ENCODE assay signal across 8 cellular contexts in the genomic region with DNA sequence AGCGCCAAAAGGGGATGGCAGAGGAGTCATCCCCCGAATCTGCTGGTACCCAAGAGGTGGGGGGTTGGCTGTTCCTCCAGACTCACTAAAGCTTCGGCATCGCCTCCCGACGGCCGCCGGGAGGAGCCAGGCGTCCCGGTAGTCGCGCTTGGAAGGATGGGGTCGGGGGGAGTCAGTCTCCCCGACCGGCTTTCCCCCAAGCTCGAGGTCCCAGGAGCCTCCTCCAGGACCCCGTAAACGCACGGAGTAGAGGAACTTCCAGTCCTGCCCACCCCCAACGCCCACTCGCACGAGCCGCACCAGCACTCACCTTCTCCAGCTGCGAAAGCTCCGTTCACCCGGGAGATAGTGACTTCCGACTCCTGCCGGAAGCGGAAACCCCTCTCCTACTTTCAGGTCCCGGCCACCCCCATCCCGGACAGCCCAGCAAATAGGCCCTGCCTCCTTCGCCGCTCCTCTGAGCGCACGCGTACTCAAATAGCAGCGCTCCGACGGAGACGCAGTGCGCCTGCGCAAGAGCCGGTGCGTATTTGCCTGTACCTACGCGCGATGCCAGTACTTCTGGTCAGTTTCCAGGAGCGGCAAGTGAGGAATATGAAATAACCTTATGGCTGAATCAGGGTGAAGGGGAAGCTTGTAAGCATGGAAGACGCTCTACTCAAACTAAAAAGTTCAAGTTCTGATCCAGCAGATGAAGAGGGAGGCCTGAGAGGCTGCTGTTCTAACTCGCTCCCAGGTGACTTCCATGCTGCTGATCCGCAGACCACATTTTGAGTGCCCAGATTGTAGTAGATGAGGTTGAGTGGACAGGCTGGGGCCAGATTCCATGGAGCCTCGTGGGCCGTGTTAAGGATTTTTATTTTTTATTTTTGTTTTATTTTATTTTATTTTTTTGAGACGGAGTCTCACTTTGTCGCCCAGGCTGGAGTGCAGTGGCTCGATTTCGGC. TPM values are rescaled to one million over a fixed set of nuclear protein-coding genes. Genes with fewer than 3 reads are reported as not detected.
A peak's percentile ranks its signal among the peaks of the same experiment; 100 is the strongest.
DNase-seq lines count a peak whose midpoint lies in the region; ATAC-seq and TF ChIP-seq lines count a peak whose summit lies in the region.

A gene (minus strand): TSS at position 350 of the 948 bp plus-strand sequence. CDS start 4,883 bp downstream, outside the sequence.

- DNase-seq in Daoy (ENCODE audit: low read depth) (peak; percentile 99), GOT3 (lab: John Stamatoyannopoulos, UW) (peak; percentile 86), fibroblast of peridontal ligament (ENCODE audit: extremely low read depth) (peak; percentile 96), natural killer cell (peak; percentile 90)
- DNase-seq in activated T-helper 9 cell treated with anti-CD3 and anti-CD28 coated beads, Interleukin-2, amount 50 U/mL, for 16 hours (ENCODE audit: low read depth) = peak; percentile 96
- DNase-seq in stimulated activated naive CD4-positive, alpha-beta T cell treated with Interleukin-2 at 50 U/mL for 16 hours (lab: John Stamatoyannopoulos, UW) = peak; percentile 96

- H3F3A ChIP-seq in Loucy (ENCODE audit: low read depth) = no peaks in the 10 kb centered on the region

- peak within 1 kb of the TSS; percentile 99 for H2AFZ ChIP-seq in Loucy (ENCODE audit: low read length)

- intact Hi-C loops in natural killer cell (cut with micrococcal nuclease) = loop anchor here (1.0 kb wide), 1 partner anchor 23 kb away; no protein-coding TSS in a partner anchor

- peak within 1 kb of the TSS; percentile 84 for H3K4me3 ChIP-seq in Loucy (ENCODE audit: low read length, poor library complexity, severe bottlenecking)

- TF ChIP-seq CTCF in Loucy (conservative IDR thresholded peaks at IDR 0.05; ENCODE audit: low read length) (peak; percentile 27; the same call in 1 of the 2 replicates), natural killer cell (IDR thresholded peaks at IDR 0.05) (no peak)

- peak within 1 kb of the TSS; percentile 77 for H3K4me2 ChIP-seq in Loucy (ENCODE audit: low read depth, low read length, poor library complexity, severe bottlenecking)

- peak; percentile 94 for TF ChIP-seq POLR2A in Raji (IDR thresholded peaks at IDR 0.05; ENCODE audit: insufficient read depth, low read depth, low read length)

- peak; percentile 94 to 96 (median 95) for ATAC-seq in natural killer cell

- H3K9ac ChIP-seq in Loucy (ENCODE audit: low read depth, low read length, poor library complexity, severe bottlenecking) = peak within 1 kb of the TSS; percentile 73

- H3K9me3 Mint-ChIP-seq in natural killer cell = no peaks in the 10 kb centered on the region

- H3K27me3 Mint-ChIP-seq in natural killer cell (ENCODE audit: low read depth in 2 of 2) = no peaks in the 10 kb centered on the region

- H3K9me2 ChIP-seq in Loucy (replicated peaks; ENCODE audit: low read depth, low read length) = no peaks in the 10 kb centered on the region

- H3K4me3 Mint-ChIP-seq in natural killer cell = peak within 1 kb of the TSS; percentile 98

- peaks cover 36% of the 10 kb centered on the region for H3K79me2 ChIP-seq in Loucy (ENCODE audit: insufficient read depth, low read length)

- no peaks in the 10 kb centered on the region for H3K9me3 ChIP-seq in Loucy (ENCODE audit: insufficient read depth, low read depth, low read length)

- peaks cover 9% of the 10 kb centered on the region for H3K4me1 ChIP-seq in Loucy (ENCODE audit: insufficient read depth, low read length, poor library complexity, severe bottlenecking)

- peaks cover 28 to 43% of the 10 kb centered on the region in 2 donors for H3K4me1 Mint-ChIP-seq in natural killer cell

- H3K27ac Mint-ChIP-seq in natural killer cell = peak within 1 kb of the TSS; percentile 92 to 96

- no peaks in the 10 kb centered on the region for H3K27me3 ChIP-seq in Loucy (ENCODE audit: insufficient read depth, low read length, poor library complexity, severe bottlenecking)

- no peaks in the 10 kb centered on the region for H3K36me3 Mint-ChIP-seq in natural killer cell

- H3K36me3 ChIP-seq in Loucy (ENCODE audit: insufficient read depth, low read length) = peaks cover 3% of the 10 kb centered on the region; the same call in 1 of the 2 replicates

- peaks cover 13% of the 10 kb centered on the region for H4K20me1 ChIP-seq in Loucy (ENCODE audit: insufficient read depth, low read length, poor library complexity, severe bottlenecking)

RNA-seq across cellular contexts. Expression of the gene that starts here (rescaled TPM):
- 79.0 and 99.9 TPM in 2 replicates for total RNA-seq in Daoy (2014; rRNA removed; shearing (Covaris generic))
- 10 to 100 TPM; 46.4 to 54.2 (median 50.0) TPM for total RNA-seq in natural killer cell

Comparison
In these comparisons a context has a peak if more than half of its experiments do, and no peak if none do; other contexts are left out.
1. Peak in every context shown above with its lines: DNase-seq, ATAC-seq and H3K4me3 ChIP-seq.